ENCODE assay signal across 18 cellular contexts in genomic region chr15:101264011-101264410, GRCh38. TPM values are rescaled to one million over a fixed set of nuclear protein-coding genes. Genes with fewer than 3 reads are reported as not detected.
DNase-seq lines count a peak whose midpoint lies in the region; ATAC-seq, FAIRE-seq and TF ChIP-seq lines count a peak whose summit lies in the region.
"Had no signal": no experiment of that assay in that cellular context is flagged by ENCODE, and none has a peak within 500 bp of the region (broad histone marks: within the 10 kb centered on the region; RNA-seq: fewer than 3 reads in every experiment).

No MANE protein-coding gene starts in this region.

- peak; percentile 20 for DNase-seq in ELR (ENCODE audit: low read depth)
- peak; percentile 63 for DNase-seq in GM20000 (ENCODE audit: low spot score)
- DNase-seq in RCC 7860 (ENCODE audit: low spot score), result peak; percentile 7
- peak; percentile 73 for DNase-seq in iris pigment epithelial cell (ENCODE audit: low read depth)
- DNase-seq in A673 (ENCODE audit: low spot score), result no peak
- DNase-seq in H54 (ENCODE audit: insufficient read length, low spot score), result no peak
- no peak for DNase-seq in NCI-H1092 (lab: John Stamatoyannopoulos, UW)
- DNase-seq: activated naive CD4-positive, alpha-beta T cell treated with anti-CD3 and anti-CD28 coated beads, Interleukin-2, amount 50 U/mL, for 16 hours; activated T-cell treated with anti-CD3 and anti-CD28 coated beads for 4 hours; CD8-positive, alpha-beta memory T cell; KBM-7; left ventricle myocardium superior; NCI-H1105 treated with DMSO at 0.1 percent for 48 hours; NCI-H2171; right lobe of liver; stimulated activated CD4-positive, alpha-beta T cell treated with anti-CD3 and anti-CD28 coated beads, Interleukin-2, amount 100 ng/mL, for 48 hours had no signal

- intact Hi-C loops in A673 (cut with micrococcal nuclease; ENCODE audit: unreplicated experiment), result no loop called here

- H3K27ac ChIP-seq in A673 (ENCODE audit: low read depth, low read length, poor library complexity, severe bottlenecking), result no peak overlapping the region
- H3K27ac ChIP-seq: right lobe of liver, suprapubic skin had no signal

- TF ChIP-seq CTCF in GM20000 (IDR thresholded peaks at IDR 0.05; ENCODE audit: extremely low read depth, missing control alignments) (no peak), A673 (conservative IDR thresholded peaks at IDR 0.05; ENCODE audit: low read depth, low read length) (no peak)

- no peaks in the 10 kb centered on the region for H3K36me3 ChIP-seq in A673 (ENCODE audit: insufficient read depth, low read length, poor library complexity, severe bottlenecking)
- H3K36me3 ChIP-seq: right lobe of liver had no signal

- TF ChIP-seq POLR2A in H54 (IDR thresholded peaks at IDR 0.05; ENCODE audit: low read depth, low read length), result no peak

- H3K4me3 ChIP-seq in A673 (ENCODE audit: low read depth, low read length, poor library complexity, severe bottlenecking), result no peak overlapping the region
- H3K4me3 ChIP-seq: right lobe of liver, suprapubic skin had no signal

- no peak for ATAC-seq in GM21717 (IDR thresholded peaks at IDR 0.05; ENCODE audit: unreplicated experiment)
- ATAC-seq: left ventricle myocardium superior had no signal

- H3K9me3 ChIP-seq in A673 (ENCODE audit: low read depth, low read length, poor library complexity, severe bottlenecking), result no peaks in the 10 kb centered on the region
- H3K9me3 ChIP-seq: right lobe of liver, suprapubic skin had no signal

- H3K27me3 ChIP-seq in A673 (replicated peaks; ENCODE audit: insufficient read depth, low read depth, low read length, poor library complexity), result no peaks in the 10 kb centered on the region
- H3K27me3 ChIP-seq: right lobe of liver, suprapubic skin had no signal

- BruUV-seq in A673 (replicated peaks; lab: Mats Ljungman, UMichigan), result no TSS peak

- CTCF ChIA-PET in A673 (lab: Charles Lee), result no interaction called here

- POLR2A ChIA-PET in A673 (lab: Charles Lee; ENCODE audit: low non-redundant PET), result no interaction called here

- FAIRE-seq in RCC 7860 (lab: Jason Lieb, UNC) (no peak), H54 (lab: Jason Lieb, UNC) (no peak)

- H3K4me1 ChIP-seq in A673 (ENCODE audit: insufficient read depth, low read length, poor library complexity, severe bottlenecking), result no peaks in the 10 kb centered on the region
- H3K4me1 ChIP-seq: right lobe of liver had no signal

RNA-seq across cellular contexts. Expression of gene CHSY1, which starts 12.2 kb away (rescaled TPM):
- 47.0 and 48.3 TPM in 2 replicates for total RNA-seq in A673 (2021)

RNA-seq across cellular contexts. Expression of gene SELENOS, which starts 13.3 kb away (rescaled TPM):
- total RNA-seq in A673 (2021), result 40.1 and 40.6 TPM in 2 replicates

RNA-seq across cellular contexts. Expression of gene SNRPA1, which starts 31.0 kb away (rescaled TPM):
- 192 and 206 TPM in 2 replicates for total RNA-seq in A673 (2021)

Comparison
In these comparisons a context has a peak if more than half of its experiments do, and no peak if none do; other contexts are left out.
1. DNase-seq: peak in ELR (single experiment), GM20000 (single experiment), RCC 7860 (single experiment) and iris pigment epithelial cell (single experiment); none in A673 (single experiment), H54 (single experiment) and NCI-H1092 (single experiment).